ENCODE assay signal across 23 cellular contexts in the genomic region with DNA sequence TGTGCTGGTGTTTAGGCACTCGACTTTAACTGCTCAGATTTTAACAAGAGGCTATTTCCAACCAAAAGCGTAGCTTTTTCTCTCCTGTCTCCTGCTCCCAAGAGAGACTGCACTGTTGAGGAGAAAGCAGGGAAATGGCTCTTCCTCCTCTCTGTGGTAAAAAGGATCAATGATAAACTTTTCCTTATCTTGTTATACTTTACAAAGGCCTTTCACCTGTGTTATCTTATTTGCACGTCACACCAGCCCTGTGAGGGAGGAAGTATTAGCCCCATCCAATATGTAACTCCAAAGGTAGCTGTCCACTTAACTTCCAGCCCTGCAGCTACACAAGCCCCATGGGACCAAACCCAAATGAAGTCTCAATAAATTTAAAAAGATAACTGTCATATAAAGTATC.
"Had no signal": no experiment of that assay in that cellular context is flagged by ENCODE, and none has a peak within 500 bp of the region (broad histone marks: within the 10 kb centered on the region; RNA-seq: fewer than 3 reads in every experiment).

No MANE protein-coding gene starts in this region.

- H3K36me3 Mint-ChIP-seq: naive thymus-derived CD4-positive, alpha-beta T cell; stimulated activated naive B cell treated with anti-CD40 and anti-IgM and Interleukin-4, amounts not matched to agents 10 μg/mL and 1 μg/mL and 100 μg/mL, for 72 hours had no signal

- H3K4me3 ChIP-seq: heart left ventricle, left ventricle myocardium inferior, ovary, spleen, testis, tibial nerve, upper lobe of right lung had no signal

- H3K27ac ChIP-seq: dorsolateral prefrontal cortex, heart left ventricle, left ventricle myocardium inferior, ovary, spleen, testis, tibial nerve, upper lobe of right lung had no signal

- H3K9me3 Mint-ChIP-seq: naive thymus-derived CD4-positive, alpha-beta T cell; stimulated activated naive B cell treated with anti-CD40 and anti-IgM and Interleukin-4, amounts not matched to agents 10 μg/mL and 1 μg/mL and 100 μg/mL, for 72 hours; stimulated activated naive CD8-positive, alpha-beta T cell treated with anti-CD3 and anti-CD28 coated beads, Interleukin-15, amount 100 ng/mL, for 72 hours had no signal

- H3K27ac Mint-ChIP-seq: naive thymus-derived CD4-positive, alpha-beta T cell; stimulated activated naive CD8-positive, alpha-beta T cell treated with anti-CD3 and anti-CD28 coated beads, Interleukin-15, amount 100 ng/mL, for 72 hours had no signal

- H3K36me3 ChIP-seq: heart left ventricle, left ventricle myocardium inferior, ovary, spleen, tibial nerve, upper lobe of right lung had no signal

- H3K4me3 Mint-ChIP-seq: naive thymus-derived CD4-positive, alpha-beta T cell; stimulated activated naive B cell treated with anti-CD40 and anti-IgM and Interleukin-4, amounts not matched to agents 10 μg/mL and 1 μg/mL and 100 μg/mL, for 72 hours; stimulated activated naive CD8-positive, alpha-beta T cell treated with anti-CD3 and anti-CD28 coated beads, Interleukin-15, amount 100 ng/mL, for 72 hours had no signal

- DNase-seq: central memory CD4-positive, alpha-beta T cell; cortex of kidney; dorsolateral prefrontal cortex; effector CD8-positive, alpha-beta T cell; heart left ventricle; hypothalamus; islet precursor cell; left ventricle myocardium inferior; mesendoderm; naive thymus-derived CD4-positive, alpha-beta T cell; nucleus accumbens; ovary; right cardiac atrium; spleen; stimulated activated CD4-positive, alpha-beta T cell treated with anti-CD3 and anti-CD28 coated beads, Interleukin-15, amount 100 ng/mL, for 24 hours; stimulated activated CD4-positive, alpha-beta T cell treated with anti-CD3 and anti-CD28 coated beads, Interleukin-1b, Interleukin-23, amount 100 ng/mL, for 48 hours; stimulated activated CD4-positive, alpha-beta T cell treated with anti-CD3 and anti-CD28 coated beads, Interleukin-4, amount 100 ng/mL, for 24 hours; stimulated activated naive B cell treated with anti-CD40 and anti-IgM and Interleukin-4, amounts not matched to agents 10 μg/mL and 1 μg/mL and 100 μg/mL, for 72 hours; stimulated activated naive CD8-positive, alpha-beta T cell treated with anti-CD3 and anti-CD28 coated beads, Interleukin-15, amount 100 ng/mL, for 72 hours; testis; upper lobe of right lung had no signal

- H3K27me3 ChIP-seq: dorsolateral prefrontal cortex, heart left ventricle, ovary, spleen, testis, tibial nerve, upper lobe of right lung had no signal

- H3K4me1 ChIP-seq: testis, upper lobe of right lung had no signal

- H3K9me3 ChIP-seq: heart left ventricle, ovary, spleen, testis, upper lobe of right lung had no signal

- ATAC-seq: esophagus mucosa; naive thymus-derived CD4-positive, alpha-beta T cell; right cardiac atrium; stimulated activated naive B cell treated with anti-CD40 and anti-IgM and Interleukin-4, amounts not matched to agents 10 μg/mL and 1 μg/mL and 100 μg/mL, for 72 hours; stimulated activated naive CD8-positive, alpha-beta T cell treated with anti-CD3 and anti-CD28 coated beads, Interleukin-15, amount 100 ng/mL, for 72 hours; upper lobe of right lung had no signal

- H3K27me3 Mint-ChIP-seq: stimulated activated naive B cell treated with anti-CD40 and anti-IgM and Interleukin-4, amounts not matched to agents 10 μg/mL and 1 μg/mL and 100 μg/mL, for 72 hours; stimulated activated naive CD8-positive, alpha-beta T cell treated with anti-CD3 and anti-CD28 coated beads, Interleukin-15, amount 100 ng/mL, for 72 hours had no signal
